18 cellular contexts compared by ENCODE assay signal in the genomic region with DNA sequence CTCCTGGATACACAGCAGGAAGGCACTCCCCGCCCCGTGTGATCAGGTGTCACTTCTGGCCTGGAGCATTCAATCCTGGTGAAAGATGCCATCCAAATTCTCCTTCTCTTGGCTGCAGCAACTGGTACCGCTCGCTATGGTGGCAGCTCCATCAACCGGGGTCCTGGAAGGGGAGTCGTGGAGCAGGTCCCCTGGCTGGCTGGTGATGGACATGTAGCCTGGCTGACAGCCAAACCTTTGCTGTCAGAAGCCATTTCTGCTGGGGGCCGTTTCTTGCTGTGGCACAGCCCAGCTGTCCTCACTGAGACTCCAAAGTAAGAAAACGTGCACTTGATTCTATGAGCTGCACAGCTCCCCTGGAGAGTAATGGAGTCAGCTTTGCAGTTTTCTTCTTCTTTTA. TPM values are rescaled to one million over a fixed set of nuclear protein-coding genes. Genes with fewer than 3 reads are reported as not detected.
A peak's percentile ranks its signal among the peaks of the same experiment; 100 is the strongest.
DNase-seq lines count a peak whose midpoint lies in the region; ATAC-seq and TF ChIP-seq lines count a peak whose summit lies in the region.
"Had no signal": no experiment of that assay in that cellular context is flagged by ENCODE, and none has a peak within 500 bp of the region (broad histone marks: within the 10 kb centered on the region; RNA-seq: fewer than 3 reads in every experiment).

No MANE protein-coding gene starts in this region.

- H3K9me3 Mint-ChIP-seq in activated CD8-positive, alpha-beta T cell treated with anti-CD3 and anti-CD28 coated beads for 36 hours = no peaks in the 10 kb centered on the region
- peaks cover 4 to 14% (median 8%) of the 10 kb centered on the region in 7 donors for H3K9me3 Mint-ChIP-seq in CD14-positive monocyte
- H3K9me3 Mint-ChIP-seq: CD4-positive, alpha-beta T cell had no signal

- peak; percentile 42 for DNase-seq in DMS79 treated with DMSO at 0.1 percent for 48 hours (lab: John Stamatoyannopoulos, UW)
- DNase-seq in DMS79 (lab: John Stamatoyannopoulos, UW) = no peak
- DNase-seq in BE2C = peak; percentile 34
- peak; percentile 57 for DNase-seq in NCI-H69 (lab: John Stamatoyannopoulos, UW)
- DNase-seq in left colon = no peak
- DNase-seq in activated CD8-positive, alpha-beta T cell treated with anti-CD3 and anti-CD28 coated beads for 36 hours = no peak
- DNase-seq in CD14-positive monocyte (ENCODE audit: low spot score) = no peak
- no peak for DNase-seq in GM19238 (ENCODE audit: insufficient read length, low spot score)
- DNase-seq: 8988T; CD4-positive, alpha-beta T cell; DND-41; H7; MM.1S; NCI-H1092; NCI-H2107; NCI-H774; PC-9 had no signal

- intact Hi-C loops in left colon (cut with DNase I, micrococcal nuclease) = no loop called here
- intact Hi-C loops in activated CD8-positive, alpha-beta T cell treated with anti-CD3 and anti-CD28 coated beads for 36 hours (cut with micrococcal nuclease) = no loop called here
- intact Hi-C loops in CD14-positive monocyte (cut with micrococcal nuclease) = no loop called here

- no peak overlapping the region for H3K4me3 Mint-ChIP-seq in activated CD8-positive, alpha-beta T cell treated with anti-CD3 and anti-CD28 coated beads for 36 hours
- H3K4me3 Mint-ChIP-seq in CD14-positive monocyte = no peak overlapping the region
- H3K4me3 Mint-ChIP-seq: CD4-positive, alpha-beta T cell had no signal

- no peak overlapping the region for H3K27ac Mint-ChIP-seq in activated CD8-positive, alpha-beta T cell treated with anti-CD3 and anti-CD28 coated beads for 36 hours
- no peak overlapping the region for H3K27ac Mint-ChIP-seq in CD14-positive monocyte
- H3K27ac Mint-ChIP-seq: CD4-positive, alpha-beta T cell had no signal

- H3K27me3 Mint-ChIP-seq in activated CD8-positive, alpha-beta T cell treated with anti-CD3 and anti-CD28 coated beads for 36 hours = peaks cover 69% of the 10 kb centered on the region
- H3K27me3 Mint-ChIP-seq in CD14-positive monocyte (ENCODE audit: low read depth in 3 of 3) = peaks cover 54 to 77% (median 62%) of the 10 kb centered on the region in 3 donors

- peaks cover 17% of the 10 kb centered on the region for H3K4me1 Mint-ChIP-seq in activated CD8-positive, alpha-beta T cell treated with anti-CD3 and anti-CD28 coated beads for 36 hours (ENCODE audit: low read depth)
- H3K4me1 Mint-ChIP-seq in CD14-positive monocyte = peaks cover 18% of the 10 kb centered on the region

- peaks cover 40% of the 10 kb centered on the region for H3K27me3 ChIP-seq in BE2C

- no peaks in the 10 kb centered on the region for H3K36me3 ChIP-seq in BE2C

- no peaks in the 10 kb centered on the region; the same call in 1 of the 2 replicates for H3K9me3 ChIP-seq in BE2C

- no peaks in the 10 kb centered on the region; the same call in 1 of the 2 replicates for H3K4me1 ChIP-seq in BE2C

- H3K4me3 ChIP-seq in BE2C (ENCODE audit: low read depth, low read length) = no peak overlapping the region
- H3K4me3 ChIP-seq: PC-9 had no signal

- peaks cover 4% of the 10 kb centered on the region for H3K36me3 Mint-ChIP-seq in activated CD8-positive, alpha-beta T cell treated with anti-CD3 and anti-CD28 coated beads for 36 hours (ENCODE audit: low read depth)
- H3K36me3 Mint-ChIP-seq in CD14-positive monocyte = peaks cover 3 to 5% of the 10 kb centered on the region in 2 donors

- POLR2A ChIA-PET in activated CD8-positive, alpha-beta T cell treated with anti-CD3 and anti-CD28 coated beads for 36 hours (lab: Charles Lee) = interaction anchor here (1.3 kb wide), 1 partner anchor 45 kb away, joined by 3 read pairs; no protein-coding TSS in a partner anchor

- TF ChIP-seq CTCF in BE2C (IDR thresholded peaks at IDR 0.05; ENCODE audit: low read depth, low read length) = no peak
- TF ChIP-seq CTCF in activated CD8-positive, alpha-beta T cell treated with anti-CD3 and anti-CD28 coated beads for 36 hours (IDR thresholded peaks at IDR 0.05) = no peak
- no peak for TF ChIP-seq CTCF in CD14-positive monocyte (IDR thresholded peaks at IDR 0.05)

- CTCF ChIA-PET in activated CD8-positive, alpha-beta T cell treated with anti-CD3 and anti-CD28 coated beads for 36 hours (lab: Charles Lee) = interaction anchor here (4.2 to 4.6 kb wide), 2 partner anchors 10 to 15 kb away, joined by 32 to 36 read pairs; no protein-coding TSS in a partner anchor

- peak; percentile 34 for ATAC-seq in left colon
- ATAC-seq in activated CD8-positive, alpha-beta T cell treated with anti-CD3 and anti-CD28 coated beads for 36 hours = no peak

RNA-seq across cellular contexts. Expression of gene CYS1, which starts 7.1 kb away (rescaled TPM):
- not detected for polyA plus RNA-seq in BE2C (2012; ENCODE audit: insufficient read depth, insufficient read length, low read depth)
- total RNA-seq in left colon = 1 to 10 TPM in 1 of 2 donors, under 1 TPM in 1; 0.37 to 1.6 TPM
- under 1 TPM; 0.11 to 0.32 TPM for total RNA-seq in activated CD8-positive, alpha-beta T cell treated with anti-CD3 and anti-CD28 coated beads for 36 hours
- not detected for polyA plus RNA-seq in CD14-positive monocyte
- total RNA-seq: CD4-positive, alpha-beta T cell; LHCN-M2 had no signal

RNA-seq across cellular contexts. Expression of gene RRM2, which starts 35.2 kb away (rescaled TPM):
- polyA plus RNA-seq in BE2C (2012; ENCODE audit: insufficient read depth, insufficient read length, low read depth) = 13.0 TPM
- total RNA-seq in left colon = 10 to 100 TPM; 15.8 to 40.0 TPM
- 100 to 1,000 TPM; 368 to 396 TPM for total RNA-seq in activated CD8-positive, alpha-beta T cell treated with anti-CD3 and anti-CD28 coated beads for 36 hours
- polyA plus RNA-seq in CD14-positive monocyte = not detected

RNA-seq across cellular contexts. Expression of gene KLF11, which starts 44.0 kb away (rescaled TPM):
- 1.7 TPM for polyA plus RNA-seq in BE2C (2012; ENCODE audit: insufficient read depth, insufficient read length, low read depth)
- total RNA-seq in left colon = 10 to 100 TPM in 1 of 2 donors, 1 to 10 TPM in 1; 9.7 to 10.2 TPM
- total RNA-seq in activated CD8-positive, alpha-beta T cell treated with anti-CD3 and anti-CD28 coated beads for 36 hours = 1 to 10 TPM; 2.9 to 3.5 TPM
- polyA plus RNA-seq in CD14-positive monocyte = 10 to 100 TPM; 21.0 to 25.3 TPM

Comparison
In these comparisons a context has a peak if more than half of its experiments do, and no peak if none do; other contexts are left out.
1. DNase-seq: peak in DMS79 treated with DMSO at 0.1 percent for 48 hours (single experiment), BE2C (single experiment) and NCI-H69 (single experiment); none in DMS79 (single experiment), left colon (0 of 2), activated CD8-positive, alpha-beta T cell treated with anti-CD3 and anti-CD28 coated beads for 36 hours (single experiment), CD14-positive monocyte (single experiment) and GM19238 (single experiment).
2. RNA of gene RRM2, which starts 35.2 kb away (total RNA-seq): 368 to 396 TPM in activated CD8-positive, alpha-beta T cell treated with anti-CD3 and anti-CD28 coated beads for 36 hours; 15.8 to 40.0 TPM in left colon; every median in the first group is over 4 times any median in the second.